8 cellular contexts compared by ENCODE assay signal in genomic region chr5:134874831-134875655, GRCh38. TPM values are rescaled to one million over a fixed set of nuclear protein-coding genes. Genes with fewer than 3 reads are reported as not detected.
DNase-seq lines count a peak whose midpoint lies in the region; ATAC-seq and TF ChIP-seq lines count a peak whose summit lies in the region.

No MANE protein-coding gene starts in this region.

- peak; percentile 48 for DNase-seq in Caki2 (ENCODE audit: low read depth)
- peak; percentile 95 for DNase-seq in choroid plexus epithelial cell (ENCODE audit: low read depth)
- peak; percentile 72 for DNase-seq in kidney glomerular epithelial cell (lab: John Stamatoyannopoulos, UW)
- peak; percentile 82 for DNase-seq in smooth muscle cell of the brain vasculature (ENCODE audit: low read depth, low spot score)
- no peak for DNase-seq in DMS153 (lab: John Stamatoyannopoulos, UW)

- ATAC-seq in GM21529 (IDR thresholded peaks at IDR 0.05; ENCODE audit: unreplicated experiment), result peak; percentile 42

- H3K9me2 ChIP-seq in Loucy (replicated peaks; ENCODE audit: low read depth, low read length), result no peaks in the 10 kb centered on the region

- peak overlapping the region; percentile 84 for H3K9ac ChIP-seq in Loucy (ENCODE audit: low read depth, low read length, poor library complexity, severe bottlenecking)

- no peak for TF ChIP-seq CTCF in Loucy (conservative IDR thresholded peaks at IDR 0.05; ENCODE audit: low read length)
- no peak for TF ChIP-seq CTCF in VCaP (conservative IDR thresholded peaks at IDR 0.05)
- TF ChIP-seq CTCF in choroid plexus epithelial cell (conservative IDR thresholded peaks at IDR 0.05; ENCODE audit: low read depth, low read length), result no peak

- no peaks in the 10 kb centered on the region for H3K9me3 ChIP-seq in Loucy (ENCODE audit: insufficient read depth, low read depth, low read length)

- peak overlapping the region; percentile 94 for H3K4me2 ChIP-seq in Loucy (ENCODE audit: low read depth, low read length, poor library complexity, severe bottlenecking)

- H3K4me3 ChIP-seq in Loucy (ENCODE audit: low read length, poor library complexity, severe bottlenecking) (peak overlapping the region; percentile 90), choroid plexus epithelial cell (ENCODE audit: low read depth, low read length) (peak overlapping the region; percentile 99)

- H3K36me3 ChIP-seq in Loucy (ENCODE audit: insufficient read depth, low read length), result no peaks in the 10 kb centered on the region

- peaks cover 6% of the 10 kb centered on the region for H3K4me1 ChIP-seq in Loucy (ENCODE audit: insufficient read depth, low read length, poor library complexity, severe bottlenecking)

- H4K20me1 ChIP-seq in Loucy (ENCODE audit: insufficient read depth, low read length, poor library complexity, severe bottlenecking), result no peaks in the 10 kb centered on the region

- no peaks in the 10 kb centered on the region for H3F3A ChIP-seq in Loucy (ENCODE audit: low read depth)

- in situ Hi-C loops in Caki2 (cut with HindIII; ENCODE audit: low pct_unique_long_range_greater_than_20kb, low sequenced_read_pairs), result no loop called here

- H3K27me3 ChIP-seq in Loucy (ENCODE audit: insufficient read depth, low read length, poor library complexity, severe bottlenecking), result no peaks in the 10 kb centered on the region

- H3K79me2 ChIP-seq in Loucy (ENCODE audit: insufficient read depth, low read length), result peaks cover 30% of the 10 kb centered on the region

- peak overlapping the region; percentile 96 for H3K27ac ChIP-seq in VCaP

- peak overlapping the region; percentile 96 for H2AFZ ChIP-seq in Loucy (ENCODE audit: low read length)

RNA-seq across cellular contexts. Expression of gene TXNDC15, which starts 0.9 kb away (rescaled TPM):
- 84.4 and 145 TPM in 2 replicates for total RNA-seq in Caki2 (2014; rRNA removed; shearing (Covaris generic); ENCODE audit: low replicate concordance)

RNA-seq across cellular contexts. Expression of gene C5orf24, which starts 29.3 kb away (rescaled TPM):
- total RNA-seq in Caki2 (2014; rRNA removed; shearing (Covaris generic); ENCODE audit: low replicate concordance), result 9.7 and 18.5 TPM in 2 replicates

RNA-seq across cellular contexts. Expression of gene PCBD2, which starts 29.9 kb away (rescaled TPM):
- total RNA-seq in Caki2 (2014; rRNA removed; shearing (Covaris generic); ENCODE audit: low replicate concordance), result 1.3 and 4.1 TPM in 2 replicates
